In genomic region chr12:65649126-65649525, GRCh38 we compare ENCODE assay signal across 12 cellular contexts.
DNase-seq lines count a peak whose midpoint lies in the region; ATAC-seq, FAIRE-seq and TF ChIP-seq lines count a peak whose summit lies in the region.
"Had no signal": no experiment of that assay in that cellular context is flagged by ENCODE, and none has a peak within 500 bp of the region (broad histone marks: within the 10 kb centered on the region; RNA-seq: fewer than 3 reads in every experiment).

No MANE protein-coding gene starts in this region.

- H3K4me1 ChIP-seq in SJSA1 (replicated peaks) = peaks cover 22% of the 10 kb centered on the region
- no peaks in the 10 kb centered on the region for H3K4me1 ChIP-seq in small intestine (ENCODE audit: control insufficient read depth in 2 of 2, insufficient read depth in 1 of 2, low read depth in 1 of 2, low read length in 1 of 2)
- H3K4me1 ChIP-seq: tibial artery had no signal

- no peak overlapping the region for H3K4me3 ChIP-seq in SJSA1
- H3K4me3 ChIP-seq in fibroblast of pulmonary artery (replicated peaks; ENCODE audit: low read depth, low read length) = no peak overlapping the region
- H3K4me3 ChIP-seq in small intestine (ENCODE audit: low read depth in 1 of 2, low read length in 2 of 2) = no peak overlapping the region
- H3K4me3 ChIP-seq: cardiac muscle cell, tibial artery had no signal

- ATAC-seq in HG02571 (IDR thresholded peaks at IDR 0.05; ENCODE audit: unreplicated experiment) = no peak
- ATAC-seq in HG02852 (IDR thresholded peaks at IDR 0.05; ENCODE audit: unreplicated experiment) = no peak

- no peak for FAIRE-seq in small intestine (lab: Jason Lieb, UNC)

- TF ChIP-seq CTCF in fibroblast of pulmonary artery (IDR thresholded peaks at IDR 0.05; ENCODE audit: low read length, missing control alignments) = no peak

- H3K27ac ChIP-seq in SJSA1 = peak overlapping the region; percentile 75
- H3K27ac ChIP-seq in small intestine (ENCODE audit: low read depth in 1 of 2, low read length in 1 of 2) = no peak overlapping the region
- H3K27ac ChIP-seq: cardiac muscle cell, tibial artery had no signal

- H3K36me3 ChIP-seq in SJSA1 = no peaks in the 10 kb centered on the region
- no peaks in the 10 kb centered on the region for H3K36me3 ChIP-seq in small intestine (ENCODE audit: control insufficient read depth in 2 of 2, insufficient read depth in 2 of 2, low read length in 2 of 2)
- H3K36me3 ChIP-seq: cardiac muscle cell, tibial artery had no signal

- no peaks in the 10 kb centered on the region for H3K27me3 ChIP-seq in SJSA1 (replicated peaks)
- H3K27me3 ChIP-seq in small intestine (ENCODE audit: control insufficient read depth in 2 of 2, insufficient read depth in 2 of 2, low read length in 2 of 2) = peaks cover 0 to 2% of the 10 kb centered on the region in 2 donors
- H3K27me3 ChIP-seq: cardiac muscle cell, tibial artery had no signal

- 16 to 42% (median 34%) methylated on average over 3 of the region's 3 CpGs for WGBS in small intestine, 3 donors

- H3K9me3 ChIP-seq in SJSA1 (replicated peaks) (peaks cover 12% of the 10 kb centered on the region; the same call in 1 of the 2 replicates), small intestine (ENCODE audit: control insufficient read depth, low read depth) (no peaks in the 10 kb centered on the region)
- H3K9me3 ChIP-seq: tibial artery had no signal

- DNase-seq in GM04503 (ENCODE audit: low read depth) (peak; percentile 96), SJSA1 (ENCODE audit: low read depth in 1 of 2, low spot score in 2 of 2) (peak; percentile 82 to 85), fibroblast of pulmonary artery (ENCODE audit: low read depth) (peak; percentile 99), small intestine (peak; percentile 40), NCI-H446 treated with DMSO at 0.1 percent for 48 hours (lab: John Stamatoyannopoulos, UW) (no peak), SK-N-DZ (ENCODE audit: low spot score) (no peak)
- DNase-seq: activated CD4-positive, alpha-beta T cell treated with anti-CD3 and anti-CD28 coated beads for 48 hours; NK-92 treated with Interleukin-12 subunit alpha and Interleukin-12 subunit beta, amount 100 ng/mL, for 24 hours had no signal

Comparison
In these comparisons a context has a peak if more than half of its experiments do, and no peak if none do; other contexts are left out.
1. DNase-seq: peak in GM04503 (single experiment), SJSA1 (2 of 2), fibroblast of pulmonary artery (single experiment) and small intestine (single experiment); none in NCI-H446 treated with DMSO at 0.1 percent for 48 hours (single experiment) and SK-N-DZ (single experiment).